1 cellular context compared by ENCODE assay signal in the genomic region with DNA sequence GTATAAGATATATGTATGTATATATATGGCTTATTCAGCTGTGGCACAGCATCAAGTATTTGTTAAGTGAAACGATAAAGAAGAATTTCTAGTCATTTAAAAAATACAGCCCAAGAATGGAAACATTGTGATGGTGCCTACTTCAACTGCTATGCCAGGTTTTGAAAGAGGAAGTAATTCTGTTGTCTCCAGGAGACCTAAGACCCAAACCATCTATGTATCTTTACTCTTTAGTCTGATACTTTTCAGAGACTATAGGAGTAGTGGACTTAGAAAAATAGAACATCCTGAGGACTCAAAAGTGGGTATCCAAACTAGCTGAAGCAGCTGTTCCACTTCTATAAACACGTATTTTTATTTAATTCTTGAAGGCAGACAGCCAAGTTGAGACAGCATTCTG.
TF ChIP-seq lines count a peak whose summit lies in the region.

No MANE protein-coding gene starts in this region.

TF ChIP-seq in IMR-90, 13 proteins besides CTCF, POLR2A, EP300 and RAD21 (continued from another document):
- TF ChIP-seq NFE2L2 (IDR thresholded peaks at IDR 0.05; ENCODE audit: low read depth, low read length), result no peak
- no peak for TF ChIP-seq SMC3 (IDR thresholded peaks at IDR 0.05; ENCODE audit: low read depth, low read length)
- no peak for TF ChIP-seq MAFK (IDR thresholded peaks at IDR 0.05; ENCODE audit: low read depth, low read length)
- no peak for TF ChIP-seq MXI1 (IDR thresholded peaks at IDR 0.05; ENCODE audit: borderline replicate concordance, low read depth, low read length)
- TF ChIP-seq RFX5 (IDR thresholded peaks at IDR 0.05; ENCODE audit: low read depth, low read length), result no peak
- no peak for TF ChIP-seq CHD1 (IDR thresholded peaks at IDR 0.05; ENCODE audit: low read depth, low read length)
- no peak for TF ChIP-seq RCOR1 (IDR thresholded peaks at IDR 0.05; ENCODE audit: insufficient replicate concordance, low read length)
- no peak for TF ChIP-seq MAZ (IDR thresholded peaks at IDR 0.05; ENCODE audit: borderline replicate concordance, low read depth, low read length)
- TF ChIP-seq, protein P1, sequence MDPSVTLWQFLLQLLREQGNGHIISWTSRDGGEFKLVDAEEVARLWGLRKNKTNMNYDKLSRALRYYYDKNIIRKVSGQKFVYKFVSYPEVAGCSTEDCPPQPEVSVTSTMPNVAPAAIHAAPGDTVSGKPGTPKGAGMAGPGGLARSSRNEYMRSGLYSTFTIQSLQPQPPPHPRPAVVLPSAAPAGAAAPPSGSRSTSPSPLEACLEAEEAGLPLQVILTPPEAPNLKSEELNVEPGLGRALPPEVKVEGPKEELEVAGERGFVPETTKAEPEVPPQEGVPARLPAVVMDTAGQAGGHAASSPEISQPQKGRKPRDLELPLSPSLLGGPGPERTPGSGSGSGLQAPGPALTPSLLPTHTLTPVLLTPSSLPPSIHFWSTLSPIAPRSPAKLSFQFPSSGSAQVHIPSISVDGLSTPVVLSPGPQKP (IDR thresholded peaks at IDR 0.05; ENCODE audit: borderline replicate concordance, low read depth, low read length), result no peak
- no peak for TF ChIP-seq FOS (IDR thresholded peaks at IDR 0.05; ENCODE audit: low read depth, low read length)
